Comparison of ENCODE assay signal across 11 cellular contexts in genomic region chr18:5951515-5952081, GRCh38. TPM values are rescaled to one million over a fixed set of nuclear protein-coding genes. Genes with fewer than 3 reads are reported as not detected.
"Had no signal": no experiment of that assay in that cellular context is flagged by ENCODE, and none has a peak within 500 bp of the region (broad histone marks: within the 10 kb centered on the region; RNA-seq: fewer than 3 reads in every experiment).

No MANE protein-coding gene starts in this region.

- DNase-seq: activated CD4-positive, alpha-beta T cell treated with anti-CD3 and anti-CD28 coated beads for 48 hours; activated naive CD4-positive, alpha-beta T cell treated with anti-CD3 and anti-CD28 coated beads for 36 hours; dorsolateral prefrontal cortex; heart right ventricle; islet precursor cell; left ventricle myocardium inferior; pancreas; retina; stimulated activated CD4-positive, alpha-beta T cell treated with anti-CD3 and anti-CD28 coated beads, Interleukin-4, amount 100 ng/mL, for 4 hours; stomach had no signal

- H3K9me3 Mint-ChIP-seq: activated naive CD4-positive, alpha-beta T cell treated with anti-CD3 and anti-CD28 coated beads for 36 hours; activated T-helper 17 cell treated with anti-CD3 and anti-CD28 coated beads, Interleukin-2, amount 50 U/mL, for 72 hours had no signal

- H3K4me3 Mint-ChIP-seq: activated naive CD4-positive, alpha-beta T cell treated with anti-CD3 and anti-CD28 coated beads for 36 hours; activated T-helper 17 cell treated with anti-CD3 and anti-CD28 coated beads, Interleukin-2, amount 50 U/mL, for 72 hours had no signal

- H3K27me3 Mint-ChIP-seq: activated T-helper 17 cell treated with anti-CD3 and anti-CD28 coated beads, Interleukin-2, amount 50 U/mL, for 72 hours had no signal

- ATAC-seq: activated T-helper 17 cell treated with anti-CD3 and anti-CD28 coated beads, Interleukin-2, amount 50 U/mL, for 72 hours; heart right ventricle; pancreas had no signal

- H3K4me1 Mint-ChIP-seq: activated T-helper 17 cell treated with anti-CD3 and anti-CD28 coated beads, Interleukin-2, amount 50 U/mL, for 72 hours had no signal

- H3K27ac Mint-ChIP-seq: activated naive CD4-positive, alpha-beta T cell treated with anti-CD3 and anti-CD28 coated beads for 36 hours; activated T-helper 17 cell treated with anti-CD3 and anti-CD28 coated beads, Interleukin-2, amount 50 U/mL, for 72 hours had no signal

RNA-seq across cellular contexts. Expression of gene TMEM200C, which starts 56.3 kb away (rescaled TPM):
- total RNA-seq: activated naive CD4-positive, alpha-beta T cell treated with anti-CD3 and anti-CD28 coated beads for 36 hours; activated T-helper 17 cell treated with anti-CD3 and anti-CD28 coated beads, Interleukin-2, amount 50 U/mL, for 72 hours had no signal
